ENCODE assay signal across 9 cellular contexts in genomic region chr6:117829594-117830319, GRCh38.
DNase-seq lines count a peak whose midpoint lies in the region; ATAC-seq and TF ChIP-seq lines count a peak whose summit lies in the region.
"Had no signal": no experiment of that assay in that cellular context is flagged by ENCODE, and none has a peak within 500 bp of the region (broad histone marks: within the 10 kb centered on the region; RNA-seq: fewer than 3 reads in every experiment).

No MANE protein-coding gene starts in this region.

- peaks cover 7 to 27% of the 10 kb centered on the region in 2 donors for H3K9me3 Mint-ChIP-seq in stimulated activated naive CD8-positive, alpha-beta T cell treated with anti-CD3 and anti-CD28 coated beads, Interleukin-15, amount 100 ng/mL, for 72 hours

- H3K4me3 Mint-ChIP-seq in stimulated activated naive CD8-positive, alpha-beta T cell treated with anti-CD3 and anti-CD28 coated beads, Interleukin-15, amount 100 ng/mL, for 72 hours, result no peak overlapping the region

- no peaks in the 10 kb centered on the region for H3K4me1 Mint-ChIP-seq in stimulated activated naive CD8-positive, alpha-beta T cell treated with anti-CD3 and anti-CD28 coated beads, Interleukin-15, amount 100 ng/mL, for 72 hours

- peak; percentile 65 for ATAC-seq in HG02973 (IDR thresholded peaks at IDR 0.05; ENCODE audit: unreplicated experiment)
- peak; percentile 94 for ATAC-seq in SK-N-SH treated with all-trans-retinoic acid at 6 μM for 48 hours
- no peak for ATAC-seq in stimulated activated naive CD8-positive, alpha-beta T cell treated with anti-CD3 and anti-CD28 coated beads, Interleukin-15, amount 100 ng/mL, for 72 hours
- no peak for ATAC-seq in HG02571 (IDR thresholded peaks at IDR 0.05; ENCODE audit: unreplicated experiment)
- ATAC-seq: pancreas had no signal

- DNase-seq in GM04503 (ENCODE audit: low read depth), result peak; percentile 1
- peak; percentile 68 for DNase-seq in iPS-NIHi11 (ENCODE audit: low spot score)
- DNase-seq in stimulated activated naive CD8-positive, alpha-beta T cell treated with anti-CD3 and anti-CD28 coated beads, Interleukin-15, amount 100 ng/mL, for 72 hours, result no peak
- no peak for DNase-seq in SIG-M5 treated with dmso at 0.1 percent for 504 hours (lab: John Stamatoyannopoulos, UW; ENCODE audit: unreplicated experiment)
- DNase-seq in NCI-H1436 treated with DMSO at 0.1 percent for 48 hours (lab: John Stamatoyannopoulos, UW), result no peak

- no peak overlapping the region for H3K27ac Mint-ChIP-seq in stimulated activated naive CD8-positive, alpha-beta T cell treated with anti-CD3 and anti-CD28 coated beads, Interleukin-15, amount 100 ng/mL, for 72 hours

- peaks cover 29% of the 10 kb centered on the region for H3K27me3 Mint-ChIP-seq in stimulated activated naive CD8-positive, alpha-beta T cell treated with anti-CD3 and anti-CD28 coated beads, Interleukin-15, amount 100 ng/mL, for 72 hours

TF ChIP-seq in SK-N-SH treated with all-trans-retinoic acid at 6 μM for 48 hours, 23 proteins besides CTCF, POLR2A, EP300 and RAD21:
- TF ChIP-seq ZC3H10 (CRISPR knock-in tag; IDR thresholded peaks at IDR 0.05) (no peak), TOX (CRISPR knock-in tag; IDR thresholded peaks at IDR 0.05; ENCODE audit: borderline replicate concordance) (no peak), ARNTL (CRISPR knock-in tag; IDR thresholded peaks at IDR 0.05; ENCODE audit: borderline replicate concordance, low read depth) (no peak), ESRRG (CRISPR knock-in tag; IDR thresholded peaks at IDR 0.05) (no peak), RARB (CRISPR knock-in tag; IDR thresholded peaks at IDR 0.05) (no peak), CSRNP3 (CRISPR knock-in tag; IDR thresholded peaks at IDR 0.05) (no peak), ISL1 (CRISPR knock-in tag; IDR thresholded peaks at IDR 0.05) (no peak), CSDC2 (CRISPR knock-in tag; IDR thresholded peaks at IDR 0.05) (no peak)

Comparison
In these comparisons a context has a peak if more than half of its experiments do, and no peak if none do; other contexts are left out.
1. DNase-seq: peak in GM04503 (single experiment) and iPS-NIHi11 (single experiment); none in stimulated activated naive CD8-positive, alpha-beta T cell treated with anti-CD3 and anti-CD28 coated beads, Interleukin-15, amount 100 ng/mL, for 72 hours (0 of 2), SIG-M5 treated with dmso at 0.1 percent for 504 hours (single experiment) and NCI-H1436 treated with DMSO at 0.1 percent for 48 hours (single experiment).
2. ATAC-seq: peak in HG02973 (single experiment) and SK-N-SH treated with all-trans-retinoic acid at 6 μM for 48 hours (single experiment); none in stimulated activated naive CD8-positive, alpha-beta T cell treated with anti-CD3 and anti-CD28 coated beads, Interleukin-15, amount 100 ng/mL, for 72 hours (single experiment) and HG02571 (single experiment).